In genomic region chr14:98952595-98953325, GRCh38 we compare ENCODE assay signal across 11 cellular contexts.
A peak's percentile ranks its signal among the peaks of the same experiment; 100 is the strongest.
DNase-seq lines count a peak whose midpoint lies in the region; ATAC-seq and TF ChIP-seq lines count a peak whose summit lies in the region.
"Had no signal": no experiment of that assay in that cellular context is flagged by ENCODE, and none has a peak within 500 bp of the region (broad histone marks: within the 10 kb centered on the region; RNA-seq: fewer than 3 reads in every experiment).

No MANE protein-coding gene starts in this region.

- H3K4me1 ChIP-seq in RWPE2 (ENCODE audit: insufficient read depth, poor library complexity, severe bottlenecking) (peaks cover 47% of the 10 kb centered on the region), vagina (peaks cover 44% of the 10 kb centered on the region), ovary (ENCODE audit: insufficient read depth) (peaks cover 3% of the 10 kb centered on the region)

- DNase-seq in cardiac septum (ENCODE audit: low spot score), result peak; percentile 9
- no peak for DNase-seq in left ventricle myocardium superior
- peak; percentile 76 for DNase-seq in RWPE2 (ENCODE audit: low spot score)
- peak; percentile 15 to 17 for DNase-seq in foreskin fibroblast
- peak in 1 of 2 donors; percentile 82 for DNase-seq in vagina (ENCODE audit: extremely low spot score in 2 of 2)
- DNase-seq in ovary, result no peak
- DNase-seq: mesenchymal stem cell, SJCRH30 had no signal

- intact Hi-C loops in cardiac septum (cut with DNase I), result no loop called here
- intact Hi-C loops in left ventricle myocardium superior (cut with micrococcal nuclease), result no loop called here
- intact Hi-C loops in vagina (cut with DNase I), result no loop called here
- intact Hi-C loops in ovary (cut with DNase I), result no loop called here

- no peak for TF ChIP-seq POLR2A in vagina (IDR thresholded peaks at IDR 0.05)
- no peak for TF ChIP-seq POLR2A in ovary (IDR thresholded peaks at IDR 0.05)

- no peak for TF ChIP-seq CTCF in RWPE2 (IDR thresholded peaks at IDR 0.05; ENCODE audit: poor library complexity, severe bottlenecking)
- no peak for TF ChIP-seq CTCF in foreskin fibroblast (IDR thresholded peaks at IDR 0.05; ENCODE audit: low read depth, low read length)
- no peak for TF ChIP-seq CTCF in vagina (IDR thresholded peaks at IDR 0.05)
- TF ChIP-seq CTCF in ovary (IDR thresholded peaks at IDR 0.05), result no peak

- H3K36me3 ChIP-seq in RWPE2 (ENCODE audit: low read depth) (no peaks in the 10 kb centered on the region), vagina (no peaks in the 10 kb centered on the region), ovary (no peaks in the 10 kb centered on the region)
- H3K36me3 ChIP-seq: SJCRH30 had no signal

- no peak overlapping the region for H3K4me3 ChIP-seq in RWPE2 (ENCODE audit: severe bottlenecking)
- H3K4me3 ChIP-seq in foreskin fibroblast (ENCODE audit: low read depth in 1 of 2, low read length in 2 of 2), result no peak overlapping the region
- no peak overlapping the region for H3K4me3 ChIP-seq in vagina
- H3K4me3 ChIP-seq in ovary, result no peak overlapping the region
- H3K4me3 ChIP-seq: SJCRH30 had no signal

- WGBS in ovary, 3 donors, result 72 to 79% (median 75%) methylated on average over 9 of the region's 9 CpGs

- H3K27me3 ChIP-seq in RWPE2 (ENCODE audit: insufficient read depth, poor library complexity, severe bottlenecking), result no peaks in the 10 kb centered on the region
- no peaks in the 10 kb centered on the region for H3K27me3 ChIP-seq in vagina
- no peaks in the 10 kb centered on the region for H3K27me3 ChIP-seq in ovary
- H3K27me3 ChIP-seq: SJCRH30 had no signal

- TF ChIP-seq EP300 in ovary (IDR thresholded peaks at IDR 0.05), result no peak

- ATAC-seq in left ventricle myocardium superior (no peak), RWPE2 (ENCODE audit: low read depth) (peak; percentile 51), HG03196 (IDR thresholded peaks at IDR 0.05; ENCODE audit: unreplicated experiment) (no peak), GM18498 (IDR thresholded peaks at IDR 0.05; ENCODE audit: unreplicated experiment) (no peak)

- H3K9me3 ChIP-seq in RWPE2 (ENCODE audit: severe bottlenecking) (no peaks in the 10 kb centered on the region), vagina (no peaks in the 10 kb centered on the region), ovary (no peaks in the 10 kb centered on the region)
- H3K9me3 ChIP-seq: SJCRH30 had no signal

- H3K27ac ChIP-seq in RWPE2 (ENCODE audit: poor library complexity, severe bottlenecking) (peak overlapping the region; percentile 56), vagina (peak overlapping the region; percentile 49), ovary (no peak overlapping the region)
- H3K27ac ChIP-seq: C4-2B, SJCRH30 had no signal

Comparison
In these comparisons a context has a peak if more than half of its experiments do, and no peak if none do; other contexts are left out.
1. DNase-seq: peak in cardiac septum (single experiment), RWPE2 (single experiment) and foreskin fibroblast (2 of 2); none in left ventricle myocardium superior (single experiment) and ovary (0 of 5).
2. H3K27ac ChIP-seq: peak in RWPE2 (single experiment) and vagina (single experiment); none in ovary (0 of 2).